ENCODE assay signal across 11 cellular contexts in the genomic region with DNA sequence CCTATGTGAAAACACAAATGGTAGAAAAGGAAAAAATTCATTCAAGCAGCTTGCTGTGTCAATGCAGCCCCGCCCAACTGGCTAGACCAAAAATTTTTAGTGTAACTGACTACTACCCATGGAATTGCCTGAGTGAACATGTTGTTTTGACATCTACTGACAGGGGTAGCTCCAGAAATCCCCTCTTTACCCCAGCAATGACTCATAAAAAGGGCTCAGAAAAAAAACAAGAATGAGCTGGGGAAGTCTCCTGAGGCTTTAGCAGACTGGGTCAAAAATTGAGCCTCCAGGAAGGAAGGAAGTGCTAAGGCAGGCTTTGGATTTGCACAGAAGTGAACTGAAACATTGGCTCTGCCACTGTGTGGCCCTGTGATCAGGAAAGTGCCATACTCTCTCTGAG. TPM values are rescaled to one million over a fixed set of nuclear protein-coding genes. Genes with fewer than 3 reads are reported as not detected.
A peak's percentile ranks its signal among the peaks of the same experiment; 100 is the strongest.
DNase-seq lines count a peak whose midpoint lies in the region; ATAC-seq and TF ChIP-seq lines count a peak whose summit lies in the region.
"Had no signal": no experiment of that assay in that cellular context is flagged by ENCODE, and none has a peak within 500 bp of the region (broad histone marks: within the 10 kb centered on the region; RNA-seq: fewer than 3 reads in every experiment).

No MANE protein-coding gene starts in this region.

- H3K36me3 ChIP-seq in breast epithelium (no peaks in the 10 kb centered on the region), thoracic aorta (no peaks in the 10 kb centered on the region), ovary (no peaks in the 10 kb centered on the region), WERI-Rb-1 (no peaks in the 10 kb centered on the region)

- peak overlapping the region; percentile 76 for H3K27ac Mint-ChIP-seq in MCF 10A (ENCODE audit: low read depth, unreplicated experiment)
- H3K27ac Mint-ChIP-seq: CD4-positive, CD25-positive, alpha-beta regulatory T cell had no signal

- H3K27me3 ChIP-seq in breast epithelium (no peaks in the 10 kb centered on the region), thoracic aorta (replicated peaks; ENCODE audit: insufficient read depth) (no peaks in the 10 kb centered on the region), ovary (no peaks in the 10 kb centered on the region), WERI-Rb-1 (ENCODE audit: insufficient read depth, low read depth, severe bottlenecking) (no peaks in the 10 kb centered on the region)

- no peak for TF ChIP-seq CTCF in MCF 10A (IDR thresholded peaks at IDR 0.05; ENCODE audit: unreplicated experiment)
- TF ChIP-seq CTCF in breast epithelium (IDR thresholded peaks at IDR 0.05): no peak
- TF ChIP-seq CTCF in epithelial cell of esophagus (IDR thresholded peaks at IDR 0.05; ENCODE audit: insufficient read depth, low read depth, low read length, missing control alignments): no peak
- TF ChIP-seq CTCF in thoracic aorta (IDR thresholded peaks at IDR 0.05): no peak
- no peak for TF ChIP-seq CTCF in ovary (IDR thresholded peaks at IDR 0.05)
- no peak for TF ChIP-seq CTCF in WERI-Rb-1 (IDR thresholded peaks at IDR 0.05; ENCODE audit: low read depth, low read length)

- CTCF ChIA-PET in MCF 10A (lab: Yijun Ruan, JAX): interaction anchor here (0.6 to 0.8 kb wide), 5 partner anchors 10 to 207 kb away, joined by 3 to 4 read pairs (median 3); no protein-coding TSS in a partner anchor

- H3K36me3 Mint-ChIP-seq in MCF 10A (ENCODE audit: insufficient read depth, unreplicated experiment): no peaks in the 10 kb centered on the region
- H3K36me3 Mint-ChIP-seq: CD4-positive, CD25-positive, alpha-beta regulatory T cell had no signal

- H3K4me1 Mint-ChIP-seq in MCF 10A (ENCODE audit: insufficient read depth, unreplicated experiment): no peaks in the 10 kb centered on the region

- H3K4me3 ChIP-seq in breast epithelium (no peak overlapping the region), epithelial cell of esophagus (ENCODE audit: low read length) (no peak overlapping the region), thoracic aorta (no peak overlapping the region), ovary (no peak overlapping the region), WERI-Rb-1 (ENCODE audit: low read depth, low read length) (no peak overlapping the region)

- intact Hi-C loops in MCF 10A (cut with micrococcal nuclease) (no loop called here), breast epithelium (cut with DNase I; ENCODE audit: low total_unique reads) (no loop called here), ovary (cut with DNase I) (no loop called here)

- DNase-seq in MCF 10A (ENCODE audit: unreplicated experiment) (peak; percentile 31), breast epithelium (ENCODE audit: low spot score in 2 of 2) (no peak), epithelial cell of esophagus (ENCODE audit: low read depth) (peak; percentile 68), thoracic aorta (ENCODE audit: low spot score) (no peak), SHP77 (lab: John Stamatoyannopoulos, UW) (no peak), ovary (no peak), WERI-Rb-1 (no peak)
- DNase-seq: hippocampal formation had no signal

- POLR2A ChIA-PET in MCF 10A (lab: Yijun Ruan, JAX): interaction anchor here (0.6 to 0.7 kb wide), 2 partner anchors 26 to 383 kb away, joined by 3 read pairs; no protein-coding TSS in a partner anchor

- H3K9me3 ChIP-seq in breast epithelium (no peaks in the 10 kb centered on the region), thoracic aorta (no peaks in the 10 kb centered on the region), ovary (no peaks in the 10 kb centered on the region), WERI-Rb-1 (ENCODE audit: severe bottlenecking) (no peaks in the 10 kb centered on the region)

- no peak for TF ChIP-seq EP300 in ovary (IDR thresholded peaks at IDR 0.05)

- H3K9me3 Mint-ChIP-seq in MCF 10A (ENCODE audit: unreplicated experiment): no peaks in the 10 kb centered on the region

- no peaks in the 10 kb centered on the region for H3K27me3 Mint-ChIP-seq in MCF 10A (ENCODE audit: insufficient read depth, unreplicated experiment)

- H3K27ac ChIP-seq in breast epithelium: no peak overlapping the region
- peak overlapping the region in 1 of 2 donors; percentile 52 for H3K27ac ChIP-seq in thoracic aorta
- H3K27ac ChIP-seq in ovary: no peak overlapping the region
- H3K27ac ChIP-seq in WERI-Rb-1: no peak overlapping the region

- H3K4me3 Mint-ChIP-seq in MCF 10A (ENCODE audit: unreplicated experiment): no peak overlapping the region
- H3K4me3 Mint-ChIP-seq: CD4-positive, CD25-positive, alpha-beta regulatory T cell had no signal

- ATAC-seq in HG03196 (IDR thresholded peaks at IDR 0.05; ENCODE audit: unreplicated experiment) (peak; percentile 76), thoracic aorta (ENCODE audit: insufficient number of reproducible peaks, low FRiP score, low read depth) (peak; percentile 74)
- ATAC-seq: HepG2 had no signal

- WGBS in ovary, 3 donors: 84 to 94% (median 90%) methylated on average over 1 of the region's 1 CpG

- no TSS peak for BruUV-seq in MCF 10A (replicated peaks; lab: Mats Ljungman, UMichigan)

- TF ChIP-seq POLR2A in breast epithelium (IDR thresholded peaks at IDR 0.05) (no peak), ovary (IDR thresholded peaks at IDR 0.05) (no peak)

- H3K4me1 ChIP-seq in breast epithelium: no peaks in the 10 kb centered on the region
- H3K4me1 ChIP-seq in thoracic aorta (ENCODE audit: control insufficient read depth in 1 of 2, low read depth in 2 of 2): peaks cover 9 to 16% of the 10 kb centered on the region in 2 donors
- H3K4me1 ChIP-seq in ovary (ENCODE audit: insufficient read depth): no peaks in the 10 kb centered on the region

RNA-seq across cellular contexts. Expression of a gene that starts 24.4 kb away (rescaled TPM):
- total RNA-seq in MCF 10A (2022) (8.0 and 10.6 TPM in 2 replicates), breast epithelium (10 to 100 TPM; 16.2 to 50.3 (median 29.2) TPM), thoracic aorta (1 to 10 TPM; 6.5 to 9.9 TPM), ovary (10 to 100 TPM; 28.8 to 62.0 (median 50.5) TPM)
- polyA plus RNA-seq in ovary: 10 to 100 TPM in 1 of 2 donors, 1 to 10 TPM in 1; 7.9 to 15.9 TPM

Comparison
In these comparisons a context has a peak if more than half of its experiments do, and no peak if none do; other contexts are left out.
1. DNase-seq: peak in MCF 10A (single experiment) and epithelial cell of esophagus (single experiment); none in breast epithelium (0 of 2), thoracic aorta (single experiment), SHP77 (0 of 2), ovary (0 of 5) and WERI-Rb-1 (single experiment).